ENCODE assay signal across 11 cellular contexts in genomic region chr11:47850337-47850736, GRCh38. TPM values are rescaled to one million over a fixed set of nuclear protein-coding genes. Genes with fewer than 3 reads are reported as not detected.
DNase-seq lines count a peak whose midpoint lies in the region; ATAC-seq and FAIRE-seq lines count a peak whose summit lies in the region.
"Had no signal": no experiment of that assay in that cellular context is flagged by ENCODE, and none has a peak within 500 bp of the region (broad histone marks: within the 10 kb centered on the region; RNA-seq: fewer than 3 reads in every experiment).

No MANE protein-coding gene starts in this region.

- H3K27me3 ChIP-seq in CD4-positive, alpha-beta memory T cell (ENCODE audit: insufficient read depth, low read length) = no peaks in the 10 kb centered on the region

- H3K4me1 Mint-ChIP-seq in CD4-positive, alpha-beta memory T cell = peaks cover 33 to 69% (median 50%) of the 10 kb centered on the region in 4 donors
- peaks cover 25% of the 10 kb centered on the region for H3K4me1 Mint-ChIP-seq in activated T-helper 17 cell treated with anti-CD3 and anti-CD28 coated beads, Interleukin-2, amount 50 U/mL, for 72 hours

- peaks cover 55% of the 10 kb centered on the region for H3K4me1 ChIP-seq in CD4-positive, alpha-beta memory T cell (ENCODE audit: insufficient read depth, low read length)

- FAIRE-seq in frontal cortex (lab: Jason Lieb, UNC) = no peak

- ATAC-seq in GM19043 (IDR thresholded peaks at IDR 0.05; ENCODE audit: low read depth, unreplicated experiment) = peak; percentile 29
- peak; percentile 28 for ATAC-seq in HG03442 (IDR thresholded peaks at IDR 0.05; ENCODE audit: unreplicated experiment)
- no peak for ATAC-seq in activated T-helper 17 cell treated with anti-CD3 and anti-CD28 coated beads, Interleukin-2, amount 50 U/mL, for 72 hours (replicated peaks)
- ATAC-seq in GM19467 (IDR thresholded peaks at IDR 0.05; ENCODE audit: unreplicated experiment) = no peak
- ATAC-seq: effector memory CD8-positive, alpha-beta T cell had no signal

- no peak overlapping the region for H3K4me3 ChIP-seq in CD4-positive, alpha-beta memory T cell (ENCODE audit: low read length in 2 of 2)

- intact Hi-C loops in CD4-positive, alpha-beta memory T cell (cut with micrococcal nuclease) = loop anchor here (10.0 kb wide), 1 partner anchor 676 kb away; the partner anchor contains the start of gene ARFGAP2

- H3K27ac ChIP-seq in CD4-positive, alpha-beta memory T cell (ENCODE audit: low read depth, low read length) = peak overlapping the region; percentile 1

- peak in 3 of 5 donors; percentile 9 to 18 (median 12) for DNase-seq in CD4-positive, alpha-beta memory T cell
- DNase-seq in NCI-H1436 treated with DMSO at 0.1 percent for 48 hours (lab: John Stamatoyannopoulos, UW) (no peak), frontal cortex (ENCODE audit: low spot score in 2 of 2) (no peak), NCI-H146 treated with DMSO at 0.1 percent for 48 hours (lab: John Stamatoyannopoulos, UW; ENCODE audit: unreplicated experiment) (no peak)
- DNase-seq: effector memory CD8-positive, alpha-beta T cell; NCI-H510A treated with DMSO at 0.1 percent for 48 hours; stimulated activated CD4-positive, alpha-beta T cell treated with anti-CD3 and anti-CD28 coated beads, Interleukin-1b, Interleukin-23, amount 100 ng/mL, for 48 hours had no signal

- POLR2A ChIA-PET in CD4-positive, alpha-beta memory T cell (lab: Charles Lee; ENCODE audit: partially characterized antibody) = interaction anchor here (0.6 to 2.1 kb wide), 6 partner anchors 10 to 205 kb away, joined by 3 to 12 read pairs (median 4); partner anchors contain the start of genes AGBL2 and FNBP4

- H3K9me3 Mint-ChIP-seq in CD4-positive, alpha-beta memory T cell = no peaks in the 10 kb centered on the region
- H3K9me3 Mint-ChIP-seq in activated T-helper 17 cell treated with anti-CD3 and anti-CD28 coated beads, Interleukin-2, amount 50 U/mL, for 72 hours = no peaks in the 10 kb centered on the region
- H3K9me3 Mint-ChIP-seq: effector memory CD8-positive, alpha-beta T cell had no signal

- CTCF ChIA-PET in CD4-positive, alpha-beta memory T cell (lab: Charles Lee; ENCODE audit: partially characterized antibody) = interaction anchor here (0.7 to 1.7 kb wide), 4 partner anchors 14 to 476 kb away, joined by 3 to 6 read pairs (median 4); no protein-coding TSS in a partner anchor

- peaks cover 4% of the 10 kb centered on the region for H3K36me3 ChIP-seq in CD4-positive, alpha-beta memory T cell (ENCODE audit: insufficient read depth, low read length)

- H3K4me3 Mint-ChIP-seq in CD4-positive, alpha-beta memory T cell = peak overlapping the region; percentile 47 to 84 (median 60)
- H3K4me3 Mint-ChIP-seq in activated T-helper 17 cell treated with anti-CD3 and anti-CD28 coated beads, Interleukin-2, amount 50 U/mL, for 72 hours = peak overlapping the region; percentile 47

- peaks cover 12 to 29% of the 10 kb centered on the region in 2 donors for H3K36me3 Mint-ChIP-seq in CD4-positive, alpha-beta memory T cell
- H3K36me3 Mint-ChIP-seq in activated T-helper 17 cell treated with anti-CD3 and anti-CD28 coated beads, Interleukin-2, amount 50 U/mL, for 72 hours (ENCODE audit: low read depth) = no peaks in the 10 kb centered on the region

- H3K9me3 ChIP-seq in CD4-positive, alpha-beta memory T cell (ENCODE audit: control insufficient read depth in 1 of 2, low read length in 2 of 2) = no peaks in the 10 kb centered on the region

- no peaks in the 10 kb centered on the region for H3K27me3 Mint-ChIP-seq in CD4-positive, alpha-beta memory T cell
- H3K27me3 Mint-ChIP-seq in activated T-helper 17 cell treated with anti-CD3 and anti-CD28 coated beads, Interleukin-2, amount 50 U/mL, for 72 hours = no peaks in the 10 kb centered on the region
- H3K27me3 Mint-ChIP-seq: effector memory CD8-positive, alpha-beta T cell had no signal

- H3K27ac Mint-ChIP-seq in CD4-positive, alpha-beta memory T cell = peak overlapping the region; percentile 44 to 99 (median 86)
- H3K27ac Mint-ChIP-seq in activated T-helper 17 cell treated with anti-CD3 and anti-CD28 coated beads, Interleukin-2, amount 50 U/mL, for 72 hours = peak overlapping the region; percentile 70
- H3K27ac Mint-ChIP-seq: effector memory CD8-positive, alpha-beta T cell had no signal

RNA-seq across cellular contexts. Expression of gene NUP160, which starts 2.2 kb away (rescaled TPM):
- total RNA-seq in CD4-positive, alpha-beta memory T cell = 10 to 100 TPM; 57.6 to 62.2 TPM
- 10 to 100 TPM; 35.6 to 44.3 TPM for polyA plus RNA-seq in CD4-positive, alpha-beta memory T cell
- total RNA-seq in activated T-helper 17 cell treated with anti-CD3 and anti-CD28 coated beads, Interleukin-2, amount 50 U/mL, for 72 hours = 10 to 100 TPM; 61.9 to 77.7 TPM
- 57.5 TPM for total RNA-seq in frontal cortex

Comparison
In these comparisons a context has a peak if more than half of its experiments do, and no peak if none do; other contexts are left out.
1. DNase-seq: peak in CD4-positive, alpha-beta memory T cell (3 of 5); none in NCI-H1436 treated with DMSO at 0.1 percent for 48 hours (single experiment), frontal cortex (0 of 2) and NCI-H146 treated with DMSO at 0.1 percent for 48 hours (single experiment).
2. ATAC-seq: peak in GM19043 (single experiment) and HG03442 (single experiment); none in activated T-helper 17 cell treated with anti-CD3 and anti-CD28 coated beads, Interleukin-2, amount 50 U/mL, for 72 hours (single experiment) and GM19467 (single experiment).